ENCODE assay signal across 18 cellular contexts in genomic region chr4:64890131-64890710, GRCh38.
A peak's percentile ranks its signal among the peaks of the same experiment; 100 is the strongest.
DNase-seq lines count a peak whose midpoint lies in the region; ATAC-seq and TF ChIP-seq lines count a peak whose summit lies in the region.
"Had no signal": no experiment of that assay in that cellular context is flagged by ENCODE, and none has a peak within 500 bp of the region (broad histone marks: within the 10 kb centered on the region; RNA-seq: fewer than 3 reads in every experiment).

No MANE protein-coding gene starts in this region.

- peak overlapping the region; percentile 41; the same call in 1 of the 2 replicates for H3K4me2 ChIP-seq in GM23338
- no peak overlapping the region for H3K4me2 ChIP-seq in osteoblast (ENCODE audit: insufficient read depth, low read length)
- H3K4me2 ChIP-seq: BLaER1 treated with 17β-estradiol and CSF1 and Interleukin-3, amounts not matched to agents 10 nM and 100 nM had no signal

- H3K27me3 ChIP-seq in GM23338 (ENCODE audit: insufficient read depth) (no peaks in the 10 kb centered on the region), osteoblast (ENCODE audit: insufficient read depth, low read length) (no peaks in the 10 kb centered on the region)
- H3K27me3 ChIP-seq: BLaER1 treated with 17β-estradiol and CSF1 and Interleukin-3, amounts not matched to agents 10 nM and 100 nM had no signal

- no peaks in the 10 kb centered on the region for H4K20me1 ChIP-seq in GM23338 (replicated peaks; ENCODE audit: insufficient read depth)
- H4K20me1 ChIP-seq in osteoblast (ENCODE audit: insufficient read depth, low read length), result no peaks in the 10 kb centered on the region
- H4K20me1 ChIP-seq: BLaER1 treated with 17β-estradiol and CSF1 and Interleukin-3, amounts not matched to agents 10 nM and 100 nM had no signal

- H3K9me3 Mint-ChIP-seq in GM23338 (no peaks in the 10 kb centered on the region), WTC11 (peaks cover 4% of the 10 kb centered on the region; the same call in 1 of the 2 replicates), glutamatergic neuron (ENCODE audit: unreplicated experiment) (peaks cover 2% of the 10 kb centered on the region)

- no peaks in the 10 kb centered on the region for H3K4me1 ChIP-seq in GM23338 (ENCODE audit: insufficient read depth)
- H3K4me1 ChIP-seq in osteoblast (ENCODE audit: insufficient read depth, low read length), result no peaks in the 10 kb centered on the region
- H3K4me1 ChIP-seq: BLaER1 treated with 17β-estradiol and CSF1 and Interleukin-3, amounts not matched to agents 10 nM and 100 nM had no signal

- no peak overlapping the region for H3K4me3 Mint-ChIP-seq in GM23338
- H3K4me3 Mint-ChIP-seq in WTC11, result no peak overlapping the region
- H3K4me3 Mint-ChIP-seq in glutamatergic neuron (ENCODE audit: unreplicated experiment), result no peak overlapping the region
- H3K4me3 Mint-ChIP-seq: CD8-positive, alpha-beta T cell; T-cell had no signal

- H3K36me3 Mint-ChIP-seq in GM23338 (ENCODE audit: low read depth) (no peaks in the 10 kb centered on the region), WTC11 (no peaks in the 10 kb centered on the region; the same call in 1 of the 2 replicates), glutamatergic neuron (ENCODE audit: unreplicated experiment) (no peaks in the 10 kb centered on the region)
- H3K36me3 Mint-ChIP-seq: CD8-positive, alpha-beta T cell; T-cell had no signal

- H3K79me2 ChIP-seq in GM23338 (replicated peaks; ENCODE audit: insufficient read depth) (no peaks in the 10 kb centered on the region), osteoblast (ENCODE audit: insufficient read depth, low read length) (no peaks in the 10 kb centered on the region)

- H3K4me3 ChIP-seq in GM23338, result no peak overlapping the region
- H3K4me3 ChIP-seq in osteoblast (ENCODE audit: insufficient read depth, low read length), result no peak overlapping the region
- H3K4me3 ChIP-seq: BLaER1 treated with 17β-estradiol and CSF1 and Interleukin-3, amounts not matched to agents 10 nM and 100 nM had no signal

- DNase-seq in GM23338 (ENCODE audit: low spot score) (no peak), NCI-H1105 (lab: John Stamatoyannopoulos, UW) (peak; percentile 4), WTC11 (ENCODE audit: low spot score) (no peak), glutamatergic neuron (no peak), cerebellum (ENCODE audit: low spot score) (no peak), RWPE1 (ENCODE audit: low spot score) (no peak), osteoblast (ENCODE audit: insufficient read length, low spot score, missing footprints) (no peak)
- DNase-seq: CD8-positive, alpha-beta T cell; DND-41; H7; NCI-H187; NCI-H2107; NCI-H226; SHP77 treated with DMSO at 0.1 percent for 48 hours; T-cell had no signal

- no peaks in the 10 kb centered on the region for H3K9me3 ChIP-seq in osteoblast (ENCODE audit: low read depth, low read length)
- H3K9me3 ChIP-seq: BLaER1 treated with 17β-estradiol and CSF1 and Interleukin-3, amounts not matched to agents 10 nM and 100 nM had no signal

- H2AFZ ChIP-seq in GM23338 (peak overlapping the region; percentile 61; the same call in 1 of the 2 replicates), osteoblast (ENCODE audit: low read length) (no peak overlapping the region)

- ATAC-seq in GM23338 (no peak), WTC11 (no peak), HG03097 (IDR thresholded peaks at IDR 0.05; ENCODE audit: low FRiP score, unreplicated experiment) (no peak)
- ATAC-seq: CD8-positive, alpha-beta T cell; SK-N-SH treated with all-trans-retinoic acid at 6 μM for 48 hours; T-cell had no signal

- POLR2A ChIA-PET in WTC11 (lab: Charles Lee) (no interaction called here), RWPE1 (lab: Yijun Ruan, JAX; ENCODE audit: low non-redundant PET) (no interaction called here)

- H3K27ac ChIP-seq in GM23338 (ENCODE audit: low read depth), result no peak overlapping the region
- no peak overlapping the region for H3K27ac ChIP-seq in RWPE1
- H3K27ac ChIP-seq in osteoblast (ENCODE audit: low read depth, low read length), result no peak overlapping the region
- H3K27ac ChIP-seq: BLaER1 treated with 17β-estradiol and CSF1 and Interleukin-3, amounts not matched to agents 10 nM and 100 nM had no signal

- H3K27ac Mint-ChIP-seq in GM23338 (peak overlapping the region; percentile 74), WTC11 (peak overlapping the region; percentile 34; the same call in 1 of the 2 replicates), glutamatergic neuron (ENCODE audit: unreplicated experiment) (peak overlapping the region; percentile 41)
- H3K27ac Mint-ChIP-seq: CD8-positive, alpha-beta T cell; T-cell had no signal

- no peak for TF ChIP-seq CTCF in GM23338 (conservative IDR thresholded peaks at IDR 0.05; ENCODE audit: low read depth in 2 of 2)
- TF ChIP-seq CTCF in WTC11 (IDR thresholded peaks at IDR 0.05), result no peak
- TF ChIP-seq CTCF in glutamatergic neuron (IDR thresholded peaks at IDR 0.05; ENCODE audit: partially characterized antibody, unreplicated experiment), result no peak
- TF ChIP-seq CTCF in RWPE1 (conservative IDR thresholded peaks at IDR 0.05; ENCODE audit: low read depth), result no peak
- no peak for TF ChIP-seq CTCF in osteoblast (IDR thresholded peaks at IDR 0.05; ENCODE audit: extremely low read depth, low read depth, low read length)

- no peaks in the 10 kb centered on the region for H3K36me3 ChIP-seq in GM23338 (ENCODE audit: insufficient read depth)
- H3K36me3 ChIP-seq in osteoblast (ENCODE audit: insufficient read depth, low read length), result no peaks in the 10 kb centered on the region
- H3K36me3 ChIP-seq: BLaER1 treated with 17β-estradiol and CSF1 and Interleukin-3, amounts not matched to agents 10 nM and 100 nM had no signal

- CTCF ChIA-PET in WTC11 (lab: Charles Lee), result no interaction called here
- CTCF ChIA-PET in RWPE1 (lab: Yijun Ruan, JAX), result interaction anchor here (0.7 kb wide), 1 partner anchor 597 kb away, joined by 3 read pairs; no protein-coding TSS in a partner anchor

- no peaks in the 10 kb centered on the region for H3F3A ChIP-seq in GM23338 (replicated peaks; ENCODE audit: low read depth)

- no peaks in the 10 kb centered on the region for H3K27me3 Mint-ChIP-seq in GM23338 (ENCODE audit: insufficient read depth, low read depth, poor library complexity)
- no peaks in the 10 kb centered on the region for H3K27me3 Mint-ChIP-seq in WTC11 (ENCODE audit: low read depth)
- peaks cover 2% of the 10 kb centered on the region for H3K27me3 Mint-ChIP-seq in glutamatergic neuron (ENCODE audit: unreplicated experiment)
- H3K27me3 Mint-ChIP-seq: T-cell had no signal

- no peaks in the 10 kb centered on the region for H3K9me2 ChIP-seq in GM23338 (ENCODE audit: insufficient read depth)

- H3K4me1 Mint-ChIP-seq in GM23338, result peaks cover 16% of the 10 kb centered on the region
- H3K4me1 Mint-ChIP-seq in WTC11, result peaks cover 21% of the 10 kb centered on the region
- peaks cover 13% of the 10 kb centered on the region for H3K4me1 Mint-ChIP-seq in glutamatergic neuron (ENCODE audit: low read depth, unreplicated experiment)
- H3K4me1 Mint-ChIP-seq: T-cell had no signal

TF ChIP-seq in GM23338, 12 proteins besides CTCF, POLR2A, EP300 and RAD21 (continues in another document):
- TF ChIP-seq EZH2phosphoT487 (IDR thresholded peaks at IDR 0.05; ENCODE audit: unreplicated experiment), result no peak
- no peak for TF ChIP-seq STAT1 (IDR thresholded peaks at IDR 0.05; ENCODE audit: unreplicated experiment)
- no peak for TF ChIP-seq ETS1 (IDR thresholded peaks at IDR 0.05)

TF ChIP-seq in WTC11, 78 proteins besides CTCF, POLR2A, EP300 and RAD21 (continues in another document):
- TF ChIP-seq ZNF423 (CRISPR knock-in tag; IDR thresholded peaks at IDR 0.05) (no peak), ZNF219 (CRISPR knock-in tag; IDR thresholded peaks at IDR 0.05; ENCODE audit: borderline replicate concordance) (no peak), ZNF532 (CRISPR knock-in tag; IDR thresholded peaks at IDR 0.05; ENCODE audit: borderline replicate concordance) (no peak), ATF2 (CRISPR knock-in tag; IDR thresholded peaks at IDR 0.05; ENCODE audit: borderline replicate concordance, low read depth) (no peak)
